In genomic region chr10:100830728-100831110, GRCh38 we compare ENCODE assay signal across 16 cellular contexts.
"Had no signal": no experiment of that assay in that cellular context is flagged by ENCODE, and none has a peak within 500 bp of the region (broad histone marks: within the 10 kb centered on the region; RNA-seq: fewer than 3 reads in every experiment).

No MANE protein-coding gene starts in this region.

- H3K36me3 ChIP-seq: ascending aorta, cardiac muscle cell, colonic mucosa, heart left ventricle, left ventricle myocardium inferior, neutrophil, transverse colon had no signal

- H3K9me3 Mint-ChIP-seq: activated CD4-positive, alpha-beta T cell treated with anti-CD3 and anti-CD28 coated beads, Interleukin-2, amount 10 ng/mL, durations not matched to agents 7 days and 5 days; activated naive CD8-positive, alpha-beta T cell treated with anti-CD3 and anti-CD28 coated beads, Interleukin-2, amount 50 U/mL, for 24 hours; memory B cell had no signal

- H3K4me3 ChIP-seq: ascending aorta, cardiac muscle cell, colonic mucosa, heart left ventricle, left ventricle myocardium inferior, transverse colon had no signal

- H3K9me3 ChIP-seq: ascending aorta, colonic mucosa, heart left ventricle, left ventricle myocardium inferior, neutrophil, transverse colon had no signal

- H3K4me3 Mint-ChIP-seq: activated naive CD8-positive, alpha-beta T cell treated with anti-CD3 and anti-CD28 coated beads, Interleukin-2, amount 50 U/mL, for 24 hours had no signal

- H3K27ac ChIP-seq: ascending aorta, cardiac muscle cell, colonic mucosa, heart left ventricle, left ventricle myocardium inferior, neutrophil, transverse colon had no signal

- ATAC-seq: activated naive CD8-positive, alpha-beta T cell treated with anti-CD3 and anti-CD28 coated beads, Interleukin-2, amount 50 U/mL, for 24 hours; heart left ventricle; right cardiac atrium had no signal

- FAIRE-seq: keratinocyte, small intestine had no signal

- DNase-seq: activated CD4-positive, alpha-beta T cell treated with anti-CD3 and anti-CD28 coated beads, Interleukin-2, amount 10 ng/mL, durations not matched to agents 7 days and 5 days; activated gamma-delta T cell; activated naive CD8-positive, alpha-beta T cell treated with anti-CD3 and anti-CD28 coated beads, Interleukin-2, amount 50 U/mL, for 24 hours; colonic mucosa; effector CD4-positive, alpha-beta T cell; foreskin melanocyte; heart left ventricle; left ventricle myocardium inferior; right cardiac atrium; small intestine; transverse colon had no signal

- H3K27ac Mint-ChIP-seq: activated CD4-positive, alpha-beta T cell treated with anti-CD3 and anti-CD28 coated beads, Interleukin-2, amount 10 ng/mL, durations not matched to agents 7 days and 5 days; activated naive CD8-positive, alpha-beta T cell treated with anti-CD3 and anti-CD28 coated beads, Interleukin-2, amount 50 U/mL, for 24 hours had no signal
